28 cellular contexts compared by ENCODE assay signal in the genomic region with DNA sequence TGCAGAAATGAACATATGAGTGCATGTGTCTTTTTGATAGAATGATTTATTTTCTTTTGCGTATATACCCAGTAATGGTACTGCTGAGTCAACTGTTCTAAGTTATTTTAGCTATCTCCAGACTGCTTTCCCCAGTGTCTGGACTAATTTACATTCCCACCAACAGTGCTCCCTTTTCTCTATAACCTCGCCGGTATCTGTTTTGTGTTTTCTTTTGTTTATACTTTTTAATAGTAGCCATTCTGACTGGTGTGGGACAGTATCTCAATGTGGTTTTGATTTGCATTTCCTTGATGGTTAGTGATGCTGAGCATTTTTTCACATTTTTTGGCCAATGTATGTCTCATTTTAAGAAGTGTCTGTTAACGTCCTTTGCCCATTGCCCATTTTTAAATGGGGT.
"Had no signal": no experiment of that assay in that cellular context is flagged by ENCODE, and none has a peak within 500 bp of the region (broad histone marks: within the 10 kb centered on the region; RNA-seq: fewer than 3 reads in every experiment).

No MANE protein-coding gene starts in this region.

- H3K9me3 Mint-ChIP-seq: stimulated activated naive CD8-positive, alpha-beta T cell treated with anti-CD3 and anti-CD28 coated beads, Interleukin-15, Interleukin-2, amounts not matched to agents 100 ng/mL and 50 ng/mL, for 24 hours had no signal

- DNase-seq: hypothalamus; immature natural killer cell; kidney; left colon; left lung; lower lobe of right lung; mammary epithelial cell; mesendoderm; midbrain; mucosa of descending colon; naive thymus-derived CD4-positive, alpha-beta T cell; ovary; retina; small intestine; spleen; stimulated activated CD4-positive, alpha-beta T cell treated with anti-CD3 and anti-CD28 coated beads, Interleukin-4, amount 100 ng/mL, for 24 hours; stimulated activated naive CD4-positive, alpha-beta T cell; tibial artery; trophoblast cell; upper lobe of right lung had no signal

- H3K36me3 Mint-ChIP-seq: immature natural killer cell; naive thymus-derived CD4-positive, alpha-beta T cell; natural killer cell treated with Interleukin-12 subunit alpha and Interleukin-12 subunit beta and Interleukin-15 and Interleukin-18, amount 100 ng/mL, for 72 hours; stimulated activated effector memory CD8-positive, alpha-beta T cell treated with anti-CD3 and anti-CD28 coated beads, Interleukin-12 subunit alpha, Interleukin-12 subunit beta, amount 100 ng/mL, for 72 hours had no signal

- H3K4me3 ChIP-seq: left lung, lower lobe of right lung, mucosa of descending colon, ovary, spleen, suprapubic skin, thoracic aorta, tibial artery, upper lobe of right lung had no signal

- ATAC-seq: left colon; left lung; lower lobe of right lung; mucosa of descending colon; naive thymus-derived CD4-positive, alpha-beta T cell; natural killer cell treated with Interleukin-12 subunit alpha and Interleukin-12 subunit beta and Interleukin-15 and Interleukin-18, amount 100 ng/mL, for 72 hours; right cardiac atrium; sciatic nerve; stimulated activated effector memory CD8-positive, alpha-beta T cell treated with anti-CD3 and anti-CD28 coated beads, Interleukin-12 subunit alpha, Interleukin-12 subunit beta, amount 100 ng/mL, for 72 hours; upper lobe of right lung had no signal

- H3K4me3 Mint-ChIP-seq: immature natural killer cell; naive thymus-derived CD4-positive, alpha-beta T cell; natural killer cell treated with Interleukin-12 subunit alpha and Interleukin-12 subunit beta and Interleukin-15 and Interleukin-18, amount 100 ng/mL, for 72 hours; stimulated activated effector memory CD8-positive, alpha-beta T cell treated with anti-CD3 and anti-CD28 coated beads, Interleukin-12 subunit alpha, Interleukin-12 subunit beta, amount 100 ng/mL, for 72 hours; stimulated activated naive CD8-positive, alpha-beta T cell treated with anti-CD3 and anti-CD28 coated beads, Interleukin-15, Interleukin-2, amounts not matched to agents 100 ng/mL and 50 ng/mL, for 24 hours had no signal

- H3K27me3 ChIP-seq: left lung, ovary, spleen, suprapubic skin, tibial artery, upper lobe of right lung had no signal

- H3K9me3 ChIP-seq: left lung, lower lobe of right lung, mucosa of descending colon, ovary, suprapubic skin, thoracic aorta, tibial artery, upper lobe of right lung had no signal

- H3K4me1 Mint-ChIP-seq: immature natural killer cell; naive thymus-derived CD4-positive, alpha-beta T cell; stimulated activated effector memory CD8-positive, alpha-beta T cell treated with anti-CD3 and anti-CD28 coated beads, Interleukin-12 subunit alpha, Interleukin-12 subunit beta, amount 100 ng/mL, for 72 hours had no signal

- H3K27me3 Mint-ChIP-seq: natural killer cell treated with Interleukin-12 subunit alpha and Interleukin-12 subunit beta and Interleukin-15 and Interleukin-18, amount 100 ng/mL, for 72 hours; progenitor cell of endocrine pancreas; stimulated activated naive CD8-positive, alpha-beta T cell treated with anti-CD3 and anti-CD28 coated beads, Interleukin-15, Interleukin-2, amounts not matched to agents 100 ng/mL and 50 ng/mL, for 24 hours had no signal

- H3K4me1 ChIP-seq: left lung, lower lobe of right lung, spleen, suprapubic skin, tibial artery, upper lobe of right lung had no signal

- H3K27ac Mint-ChIP-seq: immature natural killer cell; naive thymus-derived CD4-positive, alpha-beta T cell; natural killer cell treated with Interleukin-12 subunit alpha and Interleukin-12 subunit beta and Interleukin-15 and Interleukin-18, amount 100 ng/mL, for 72 hours; progenitor cell of endocrine pancreas; stimulated activated effector memory CD8-positive, alpha-beta T cell treated with anti-CD3 and anti-CD28 coated beads, Interleukin-12 subunit alpha, Interleukin-12 subunit beta, amount 100 ng/mL, for 72 hours; stimulated activated naive CD8-positive, alpha-beta T cell treated with anti-CD3 and anti-CD28 coated beads, Interleukin-15, Interleukin-2, amounts not matched to agents 100 ng/mL and 50 ng/mL, for 24 hours had no signal

- H3K27ac ChIP-seq: left lung, lower lobe of right lung, ovary, spleen, suprapubic skin, thoracic aorta, tibial artery, upper lobe of right lung had no signal

- H3K36me3 ChIP-seq: left lung, lower lobe of right lung, ovary, spleen, suprapubic skin, thoracic aorta, tibial artery, upper lobe of right lung had no signal
